In the genomic region with DNA sequence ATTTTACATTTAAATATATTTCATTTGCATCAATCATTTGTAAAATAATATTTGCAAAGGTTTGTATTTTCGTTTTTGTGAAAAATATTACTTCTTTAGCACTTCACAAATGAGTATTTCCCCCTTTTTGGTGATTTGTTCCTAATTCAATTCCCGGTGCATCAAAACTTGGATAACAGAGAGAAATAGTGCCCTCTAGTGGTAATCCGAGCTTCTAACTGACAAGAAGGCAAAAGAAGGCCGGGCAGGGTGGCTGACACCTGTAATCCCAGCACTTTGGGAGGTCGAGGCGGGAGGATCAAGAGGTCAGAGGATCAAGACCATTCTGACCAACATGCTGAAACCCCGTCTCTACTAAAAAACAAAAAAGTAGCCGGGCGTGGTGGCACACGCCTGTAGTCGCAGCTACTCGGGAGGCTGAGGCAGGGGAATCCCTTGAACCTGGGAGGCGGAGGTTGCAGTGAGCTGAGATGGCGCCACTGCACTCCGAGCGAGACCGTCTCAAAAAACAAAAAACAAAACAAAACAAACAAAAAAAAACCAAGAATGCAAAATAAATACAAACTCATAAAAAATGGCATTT, we compare ENCODE assay signal across 8 cellular contexts.
DNase-seq lines count a peak whose midpoint lies in the region; ATAC-seq and TF ChIP-seq lines count a peak whose summit lies in the region.

No MANE protein-coding gene starts in this region.

- H3K4me1 Mint-ChIP-seq in glutamatergic neuron (ENCODE audit: low read depth, unreplicated experiment), result no peaks in the 10 kb centered on the region
- H3K4me1 Mint-ChIP-seq in type B pancreatic cell (ENCODE audit: unreplicated experiment), result no peaks in the 10 kb centered on the region

- no peaks in the 10 kb centered on the region for H3K27me3 Mint-ChIP-seq in glutamatergic neuron (ENCODE audit: unreplicated experiment)
- H3K27me3 Mint-ChIP-seq in type B pancreatic cell, result no peaks in the 10 kb centered on the region

- H3K9me3 Mint-ChIP-seq in glutamatergic neuron (ENCODE audit: unreplicated experiment) (no peaks in the 10 kb centered on the region), type B pancreatic cell (no peaks in the 10 kb centered on the region)

- DNase-seq in Daoy (ENCODE audit: low read depth) (peak; percentile 5), H4 (ENCODE audit: low spot score) (peak; percentile 55), NCI-H1048 (lab: John Stamatoyannopoulos, UW) (peak; percentile 21), SKM-1 treated with dmso at 0.1 percent for 144 hours (lab: John Stamatoyannopoulos, UW; ENCODE audit: unreplicated experiment) (peak; percentile 55), glutamatergic neuron (peak; percentile 21), type B pancreatic cell (ENCODE audit: extremely low spot score, unreplicated experiment) (no peak)

- H3K36me3 Mint-ChIP-seq in glutamatergic neuron (ENCODE audit: unreplicated experiment), result no peaks in the 10 kb centered on the region
- H3K36me3 Mint-ChIP-seq in type B pancreatic cell, result no peaks in the 10 kb centered on the region

- no peak for ATAC-seq in GM21528 (IDR thresholded peaks at IDR 0.05; ENCODE audit: low FRiP score, unreplicated experiment)
- ATAC-seq in GM18520 (IDR thresholded peaks at IDR 0.05; ENCODE audit: unreplicated experiment), result no peak

- H3K27ac Mint-ChIP-seq in glutamatergic neuron (ENCODE audit: unreplicated experiment), result no peak overlapping the region
- H3K27ac Mint-ChIP-seq in type B pancreatic cell, result no peak overlapping the region

- TF ChIP-seq CTCF in glutamatergic neuron (IDR thresholded peaks at IDR 0.05; ENCODE audit: partially characterized antibody, unreplicated experiment), result peak; percentile 90
- TF ChIP-seq CTCF in type B pancreatic cell (conservative IDR thresholded peaks at IDR 0.05), result peak; percentile 85

- no peak overlapping the region for H3K4me3 Mint-ChIP-seq in glutamatergic neuron (ENCODE audit: unreplicated experiment)
- H3K4me3 Mint-ChIP-seq in type B pancreatic cell, result no peak overlapping the region
